8 cellular contexts compared by ENCODE assay signal in the genomic region with DNA sequence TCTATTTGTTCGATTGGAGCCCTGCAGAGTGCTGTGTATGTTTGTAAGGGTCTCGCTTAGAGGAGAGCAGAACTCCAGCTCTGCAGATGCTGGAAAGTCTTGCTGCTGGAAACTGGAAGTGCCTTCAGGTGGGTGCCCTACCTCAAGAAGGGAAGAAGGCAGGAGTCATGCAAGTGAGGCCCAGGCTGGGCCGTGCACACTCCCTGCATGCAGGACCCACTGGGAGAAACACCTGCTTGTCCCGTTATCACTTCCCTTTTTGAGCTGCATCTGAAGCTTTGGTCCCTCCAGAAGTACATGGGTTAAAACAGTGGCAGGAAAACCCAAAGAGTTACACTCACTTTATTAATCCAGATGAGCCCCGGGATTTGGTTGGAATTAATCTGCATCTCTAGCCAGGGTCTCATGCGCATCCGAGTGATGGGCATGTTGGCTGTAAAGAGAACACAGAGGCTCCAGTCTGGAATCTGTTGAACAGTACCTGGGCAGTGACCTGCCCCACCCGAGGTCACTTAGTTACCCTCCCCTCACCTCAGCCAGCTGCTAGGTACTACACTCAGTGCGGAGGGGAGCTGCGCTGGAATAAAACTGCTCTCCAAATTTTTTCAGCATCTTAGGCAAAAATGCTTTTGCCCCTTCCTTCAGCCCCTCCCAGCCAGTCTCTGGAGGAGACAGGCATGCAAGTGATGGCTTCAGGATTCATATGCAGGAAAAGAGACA. TPM values are rescaled to one million over a fixed set of nuclear protein-coding genes. Genes with fewer than 3 reads are reported as not detected.
DNase-seq lines count a peak whose midpoint lies in the region; ATAC-seq and TF ChIP-seq lines count a peak whose summit lies in the region.

No MANE protein-coding gene starts in this region.

- DNase-seq in stimulated activated CD4-positive, alpha-beta T cell treated with anti-CD3 and anti-CD28 coated beads, Interleukin-4, amount 100 ng/mL, for 24 hours, result peak; percentile 31
- DNase-seq in stimulated activated CD4-positive, alpha-beta T cell treated with anti-CD3 and anti-CD28 coated beads, Interleukin-4, amount 100 ng/mL, for 1 hour, result no peak
- no peak for DNase-seq in adipocyte (ENCODE audit: low read depth)
- peak in 1 of 2 donors; percentile 34 for DNase-seq in memory B cell (ENCODE audit: low spot score in 2 of 2)
- peak in 1 of 2 donors; percentile 13 for DNase-seq in uterus
- no peak for DNase-seq in NK-92 (lab: John Stamatoyannopoulos, UW; ENCODE audit: unreplicated experiment)
- no peak for DNase-seq in UCSD-AML1 (lab: John Stamatoyannopoulos, UW; ENCODE audit: unreplicated experiment)

- ATAC-seq in memory B cell (ENCODE audit: low read depth), result no peak
- no peak for ATAC-seq in HG02678 (IDR thresholded peaks at IDR 0.05; ENCODE audit: unreplicated experiment)

- H3K36me3 ChIP-seq in adipocyte (ENCODE audit: control insufficient read depth, insufficient read depth, low read length, severe bottlenecking), result peaks cover 37% of the 10 kb centered on the region
- H3K36me3 ChIP-seq in uterus, result no peaks in the 10 kb centered on the region

- peak overlapping the region; percentile 93 for H3K4me3 ChIP-seq in adipocyte (ENCODE audit: low read length)
- H3K4me3 ChIP-seq in uterus, result peak overlapping the region; percentile 87 to 91

- no peaks in the 10 kb centered on the region for H3K27me3 Mint-ChIP-seq in memory B cell

- intact Hi-C loops in uterus (cut with DNase I; ENCODE audit: low total_unique reads), result loop anchor here (5.0 kb wide), 1 partner anchor 67 kb away; no protein-coding TSS in a partner anchor

- H3K36me3 Mint-ChIP-seq in memory B cell, result peaks cover 37% of the 10 kb centered on the region

- H3K9ac ChIP-seq in adipocyte (ENCODE audit: low read length), result peak overlapping the region; percentile 92

- H3K27me3 ChIP-seq in adipocyte (replicated peaks; ENCODE audit: control insufficient read depth, insufficient read depth, low read length), result no peaks in the 10 kb centered on the region
- H3K27me3 ChIP-seq in uterus, result no peaks in the 10 kb centered on the region

- H3K9me3 ChIP-seq in adipocyte (ENCODE audit: control insufficient read depth, low read length) (no peaks in the 10 kb centered on the region), uterus (no peaks in the 10 kb centered on the region)

- peak overlapping the region; percentile 97 for H3K4me3 Mint-ChIP-seq in memory B cell

- TF ChIP-seq CTCF in uterus (IDR thresholded peaks at IDR 0.05), result no peak

- H3K9me3 Mint-ChIP-seq in memory B cell, result no peaks in the 10 kb centered on the region

- H3K4me1 ChIP-seq in adipocyte (ENCODE audit: control insufficient read depth, insufficient read depth, low read length) (peaks cover 30% of the 10 kb centered on the region), uterus (peaks cover 4 to 8% of the 10 kb centered on the region in 2 donors)

- peak overlapping the region; percentile 100 for H3K27ac Mint-ChIP-seq in memory B cell

- H3K27ac ChIP-seq in uterus, result peak overlapping the region; percentile 97 to 98

- no peak for TF ChIP-seq POLR2A in uterus (IDR thresholded peaks at IDR 0.05)

- peaks cover 57% of the 10 kb centered on the region for H3K4me1 Mint-ChIP-seq in memory B cell

RNA-seq across cellular contexts. Expression of a gene that starts 1.4 kb away (rescaled TPM):
- 100 to 1,000 TPM in 1 of 4 donors, 10 to 100 TPM in 2, 1 to 10 TPM in 1; 3.8 to 110 (median 25.7) TPM for total RNA-seq in uterus

RNA-seq across cellular contexts. Expression of a gene that starts 54.1 kb away (rescaled TPM):
- total RNA-seq in uterus, result not detected
